ENCODE assay signal across 4 cellular contexts in genomic region chr7:97064020-97064419, GRCh38. TPM values are rescaled to one million over a fixed set of nuclear protein-coding genes. Genes with fewer than 3 reads are reported as not detected.
"Had no signal": no experiment of that assay in that cellular context is flagged by ENCODE, and none has a peak within 500 bp of the region (broad histone marks: within the 10 kb centered on the region; RNA-seq: fewer than 3 reads in every experiment).

No MANE protein-coding gene starts in this region.

- ATAC-seq: GM12878 had no signal

- H3K4me3 ChIP-seq: GM12878 had no signal

- DNase-seq: GDM1, GF-D8 had no signal

RNA-seq across cellular contexts. Expression of gene DLX5, which starts 39.4 kb away (rescaled TPM):
- total RNA-seq: G401, GM12878 had no signal

RNA-seq across cellular contexts. Expression of gene DLX6, which starts 58.7 kb away (rescaled TPM):
- total RNA-seq: G401, GM12878 had no signal
